ENCODE assay signal across 28 cellular contexts in the genomic region with DNA sequence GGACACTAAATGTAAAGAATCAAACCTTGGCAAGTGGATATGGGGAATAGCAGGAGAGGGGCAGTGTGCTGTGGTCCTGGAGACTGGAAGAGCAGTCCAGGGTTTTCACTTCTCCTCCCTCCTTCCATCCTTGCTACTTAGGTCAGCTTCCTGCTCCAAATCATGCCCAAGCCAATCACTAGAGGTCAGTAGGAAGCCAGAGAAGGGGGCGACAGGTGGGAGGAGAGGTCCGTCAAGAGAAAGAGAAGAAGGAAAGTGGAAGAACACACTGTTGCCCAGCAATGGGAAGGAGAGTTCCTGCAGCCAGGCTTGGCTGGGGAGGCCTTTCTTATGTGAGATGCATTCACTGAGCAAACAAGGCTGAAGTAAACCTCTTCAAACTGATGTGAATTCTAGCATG.
DNase-seq lines count a peak whose midpoint lies in the region; ATAC-seq, FAIRE-seq and TF ChIP-seq lines count a peak whose summit lies in the region.
"Had no signal": no experiment of that assay in that cellular context is flagged by ENCODE, and none has a peak within 500 bp of the region (broad histone marks: within the 10 kb centered on the region; RNA-seq: fewer than 3 reads in every experiment).

No MANE protein-coding gene starts in this region.

- H3K36me3 ChIP-seq in GM12878 (ENCODE audit: control insufficient read depth in 2 of 2, insufficient read depth in 2 of 2, low read length in 1 of 2) (no peaks in the 10 kb centered on the region), mesenchymal stem cell (ENCODE audit: control insufficient read depth in 1 of 2, insufficient read depth in 2 of 2, low read depth in 1 of 2, low read length in 2 of 2) (no peaks in the 10 kb centered on the region)
- H3K36me3 ChIP-seq: right lobe of liver had no signal

- peak; percentile 14 for TF ChIP-seq CTCF in GM10248 (IDR thresholded peaks at IDR 0.05; ENCODE audit: control extremely low read depth, extremely low read depth, low read depth, missing control alignments)
- peak in 2 of 3 experiments; percentile 7 to 41; a peak in 2 of 6 replicates for TF ChIP-seq CTCF in GM12878 (IDR thresholded peaks at IDR 0.05 in 2 of 3, conservative IDR thresholded peaks at IDR 0.05 in 1 of 3; ENCODE audit: control insufficient read depth in 2 of 3, extremely low read depth in 1 of 3, insufficient read depth in 1 of 3, low read depth in 3 of 3, low read length in 3 of 3)
- TF ChIP-seq CTCF in HFFc6 (IDR thresholded peaks at IDR 0.05): no peak

- no peaks in the 10 kb centered on the region for H3K27me3 Mint-ChIP-seq in HFFc6 (ENCODE audit: insufficient read depth)
- H3K27me3 Mint-ChIP-seq: activated CD4-positive, alpha-beta T cell treated with anti-CD3 and anti-CD28 coated beads, Interleukin-2, amount 10 ng/mL, durations not matched to agents 7 days and 5 days; T-helper 17 cell had no signal

- CTCF ChIA-PET in GM10248 (lab: Yijun Ruan, JAX) (interaction anchor here (1.3 to 4.1 kb wide), 2 partner anchors 9 to 94 kb away, joined by 4 to 16 read pairs; no protein-coding TSS in a partner anchor), GM12878 (lab: Yijun Ruan, JAX) (interaction anchor here (1.7 to 2.2 kb wide), 2 partner anchors 9 to 93 kb away, joined by 3 to 8 read pairs; no protein-coding TSS in a partner anchor)

- peaks cover 51% of the 10 kb centered on the region for H3K9me3 Mint-ChIP-seq in HFFc6
- H3K9me3 Mint-ChIP-seq: activated naive CD4-positive, alpha-beta T cell treated with anti-CD3 and anti-CD28 coated beads, Interleukin-2, amount 50 U/mL, for 24 hours had no signal

- H3K27me3 ChIP-seq in GM12878 (replicated peaks in 1 of 2; ENCODE audit: control insufficient read depth in 2 of 2, insufficient read depth in 2 of 2, low read length in 1 of 2): no peaks in the 10 kb centered on the region
- no peaks in the 10 kb centered on the region for H3K27me3 ChIP-seq in mesenchymal stem cell (ENCODE audit: control insufficient read depth in 1 of 2, insufficient read depth in 1 of 2, low read length in 2 of 2)
- H3K27me3 ChIP-seq: BLaER1 treated with 17β-estradiol and CSF1 and Interleukin-3, amounts not matched to agents 10 nM and 100 nM; right lobe of liver; testis had no signal

- no TSS peak for BruUV-seq in GM12878 (replicated peaks; lab: Mats Ljungman, UMichigan)

- no peak overlapping the region for H4K91ac ChIP-seq in mesenchymal stem cell (ENCODE audit: low read length)

- no peaks in the 10 kb centered on the region; the same call in 2 of the 3 replicates for H3K9me3 ChIP-seq in GM12878 (replicated peaks; ENCODE audit: control insufficient read depth, insufficient read depth, low read length)
- peaks cover 5% of the 10 kb centered on the region for H3K9me3 ChIP-seq in mesenchymal stem cell (ENCODE audit: control insufficient read depth, low read length)
- H3K9me3 ChIP-seq: right lobe of liver, testis had no signal

- H2BK12ac ChIP-seq in mesenchymal stem cell (ENCODE audit: low read length in 2 of 2): no peak overlapping the region

- no peak overlapping the region for H3K18ac ChIP-seq in mesenchymal stem cell (ENCODE audit: low read depth in 1 of 2, low read length in 2 of 2)

- no peak overlapping the region for H2BK120ac ChIP-seq in mesenchymal stem cell (ENCODE audit: low read depth, low read length)

- no peak for FAIRE-seq in GM12878 (lab: Jason Lieb, UNC)
- FAIRE-seq: D721Med, endometrium, G401.6, urothelium cell line had no signal

- in situ Hi-C loops in GM12878 (cut with MboI): no loop called here

- SMC1A ChIA-PET in GM12878 (lab: Charles Lee; ENCODE audit: uncharacterized antibody, unreplicated experiment): interaction anchor here (0.8 kb wide), 1 partner anchor 93 kb away, joined by 3 read pairs; no protein-coding TSS in a partner anchor

- 0% methylated on average over 2 of the region's 2 CpGs for WGBS in GM12878 (ENCODE audit: insufficient coverage, insufficient replicate concordance, low lambda C conversion rate, missing lambda C conversion rate)
- 0% methylated on average over 2 of the region's 2 CpGs for WGBS in mesenchymal stem cell

- peaks cover 4% of the 10 kb centered on the region; the same call in 1 of the 2 replicates for H3K36me3 Mint-ChIP-seq in HFFc6 (ENCODE audit: low read depth)

- no peak for TF ChIP-seq EP300 in GM12878 (IDR thresholded peaks at IDR 0.05; ENCODE audit: borderline replicate concordance in 1 of 2, control insufficient read depth in 1 of 2, low read depth in 2 of 2, low read length in 2 of 2)

- no peaks in the 10 kb centered on the region for H3K4me1 ChIP-seq in GM12878 (ENCODE audit: control insufficient read depth, insufficient read depth, low read length)
- H3K4me1 ChIP-seq in mesenchymal stem cell (ENCODE audit: control insufficient read depth, insufficient read depth, low read depth, low read length): no peaks in the 10 kb centered on the region
- H3K4me1 ChIP-seq: right lobe of liver, testis had no signal

- peak overlapping the region; percentile 6 for H2BK15ac ChIP-seq in mesenchymal stem cell (ENCODE audit: low read depth, poor library complexity, severe bottlenecking)

- H3K4me3 Mint-ChIP-seq in HFFc6: no peak overlapping the region
- H3K4me3 Mint-ChIP-seq: activated CD4-positive, alpha-beta T cell treated with anti-CD3 and anti-CD28 coated beads, Interleukin-2, amount 10 ng/mL, durations not matched to agents 7 days and 5 days; activated naive CD4-positive, alpha-beta T cell treated with anti-CD3 and anti-CD28 coated beads, Interleukin-2, amount 50 U/mL, for 24 hours; activated T-helper 1 cell treated with anti-CD3 and anti-CD28 coated beads, Interleukin-12 subunit alpha, Interleukin-12 subunit beta, Interleukin-2, Interleukin-4 antibody, amounts not matched to agents 30 ng/mL and 10 ng/mL and 1 ng/mL, durations not matched to agents 14 hours and 24 hours and 36 hours; neural crest cell; T-helper 17 cell had no signal

- TF ChIP-seq RAD21 in GM12878 (IDR thresholded peaks at IDR 0.05; ENCODE audit: insufficient read depth, low read depth, low read length): peak; percentile 43; the same call in 1 of the 2 replicates

- no peaks in the 10 kb centered on the region for H3K79me1 ChIP-seq in mesenchymal stem cell (replicated peaks; ENCODE audit: low read length, poor library complexity, severe bottlenecking)

- POLR2A ChIA-PET in GM10248 (lab: Yijun Ruan, JAX): no interaction called here
- POLR2A ChIA-PET in GM12878 (lab: Charles Lee): no interaction called here

- H3K4me3 ChIP-seq in GM12878 (no peak overlapping the region), mesenchymal stem cell (ENCODE audit: insufficient read depth in 1 of 2, low read depth in 1 of 2, low read length in 2 of 2) (no peak overlapping the region)
- H3K4me3 ChIP-seq: BLaER1 treated with 17β-estradiol and CSF1 and Interleukin-3, amounts not matched to agents 10 nM and 100 nM; right lobe of liver; testis had no signal

- H2AFZ ChIP-seq in GM12878 (ENCODE audit: control insufficient read depth, low read depth, low read length) (no peak overlapping the region), mesenchymal stem cell (ENCODE audit: low read depth, low read length) (no peak overlapping the region)

- no peaks in the 10 kb centered on the region for H4K20me1 ChIP-seq in GM12878 (ENCODE audit: control insufficient read depth, insufficient read depth)
- H4K20me1 ChIP-seq: BLaER1 treated with 17β-estradiol and CSF1 and Interleukin-3, amounts not matched to agents 10 nM and 100 nM had no signal

- intact Hi-C loops in GM12878 (cut with micrococcal nuclease; ENCODE audit: unreplicated experiment): loop anchor here (5.0 kb wide), 1 partner anchor 94 kb away; no protein-coding TSS in a partner anchor

- RAD21 ChIA-PET in GM12878 (lab: Charles Lee; ENCODE audit: unreplicated experiment): interaction anchor here (1.9 kb wide), 1 partner anchor 93 kb away, joined by 11 read pairs; no protein-coding TSS in a partner anchor

- no peak overlapping the region for H3K9ac ChIP-seq in GM12878 (ENCODE audit: control insufficient read depth, insufficient read depth, low read length)
- no peak overlapping the region for H3K9ac ChIP-seq in mesenchymal stem cell (ENCODE audit: low read length)
- H3K9ac ChIP-seq: BLaER1 treated with 17β-estradiol and CSF1 and Interleukin-3, amounts not matched to agents 10 nM and 100 nM had no signal

- no peak overlapping the region for H3K27ac Mint-ChIP-seq in HFFc6
- H3K27ac Mint-ChIP-seq: activated CD4-positive, alpha-beta T cell treated with anti-CD3 and anti-CD28 coated beads, Interleukin-2, amount 10 ng/mL, durations not matched to agents 7 days and 5 days; activated naive CD4-positive, alpha-beta T cell treated with anti-CD3 and anti-CD28 coated beads, Interleukin-2, amount 50 U/mL, for 24 hours; activated T-helper 1 cell treated with anti-CD3 and anti-CD28 coated beads, Interleukin-12 subunit alpha, Interleukin-12 subunit beta, Interleukin-2, Interleukin-4 antibody, amounts not matched to agents 30 ng/mL and 10 ng/mL and 1 ng/mL, durations not matched to agents 14 hours and 24 hours and 36 hours; T-helper 17 cell had no signal

- no peak overlapping the region for H3K4ac ChIP-seq in mesenchymal stem cell (ENCODE audit: low read depth in 1 of 2, low read length in 2 of 2)

- H2AK5ac ChIP-seq in mesenchymal stem cell (ENCODE audit: low read length, severe bottlenecking): no peak overlapping the region

- no peak overlapping the region for H3K4me2 ChIP-seq in GM12878 (ENCODE audit: control insufficient read depth, insufficient read depth)
- no peak overlapping the region for H3K4me2 ChIP-seq in mesenchymal stem cell (ENCODE audit: low read length, poor library complexity, severe bottlenecking)
- H3K4me2 ChIP-seq: BLaER1 treated with 17β-estradiol and CSF1 and Interleukin-3, amounts not matched to agents 10 nM and 100 nM had no signal

- DNase-seq in GM10248 (ENCODE audit: extremely low spot score): no peak
- no peak for DNase-seq in GM12878 (ENCODE audit: low read depth, low spot score)
- DNase-seq in mesenchymal stem cell: no peak
- no peak for DNase-seq in cerebellar cortex (ENCODE audit: low spot score)
- no peak for DNase-seq in DMS79 (lab: John Stamatoyannopoulos, UW)
- no peak for DNase-seq in HFFc6
- DNase-seq: activated CD4-positive, alpha-beta T cell treated with anti-CD3 and anti-CD28 coated beads, Interleukin-2, amount 10 ng/mL, durations not matched to agents 7 days and 5 days; IMR-90; kidney glomerular epithelial cell; NCI-H1417; NCI-H2107; NCI-H446 treated with DMSO at 0.1 percent for 48 hours; right lobe of liver; stimulated activated CD4-positive, alpha-beta T cell treated with anti-CD3 and anti-CD28 coated beads, Interleukin-12 subunit alpha, Interleukin-12 subunit beta, amount 100 ng/mL, for 4 hours; stimulated activated CD4-positive, alpha-beta T cell treated with anti-CD3 and anti-CD28 coated beads, Interleukin-4, amount 100 ng/mL, for 24 hours; stimulated activated naive CD4-positive, alpha-beta T cell; T-helper 17 cell; testis had no signal

- H3K4me1 Mint-ChIP-seq in HFFc6 (ENCODE audit: low read depth): no peaks in the 10 kb centered on the region
- H3K4me1 Mint-ChIP-seq: activated CD4-positive, alpha-beta T cell treated with anti-CD3 and anti-CD28 coated beads, Interleukin-2, amount 10 ng/mL, durations not matched to agents 7 days and 5 days; activated naive CD4-positive, alpha-beta T cell treated with anti-CD3 and anti-CD28 coated beads, Interleukin-2, amount 50 U/mL, for 24 hours; T-helper 17 cell had no signal

- no peak overlapping the region for H3K14ac ChIP-seq in mesenchymal stem cell (ENCODE audit: low read length in 2 of 2)

- H3K23ac ChIP-seq in mesenchymal stem cell (ENCODE audit: low read length in 2 of 2): no peak overlapping the region

- H3K79me2 ChIP-seq in GM12878 (ENCODE audit: control insufficient read depth, insufficient read depth, low read length): no peaks in the 10 kb centered on the region

- H3K27ac ChIP-seq in GM12878 (ENCODE audit: control insufficient read depth, insufficient read depth) (no peak overlapping the region), mesenchymal stem cell (ENCODE audit: low read length, poor library complexity, severe bottlenecking) (no peak overlapping the region)
- H3K27ac ChIP-seq: BLaER1 treated with 17β-estradiol and CSF1 and Interleukin-3, amounts not matched to agents 10 nM and 100 nM; right lobe of liver; testis had no signal

- H4K8ac ChIP-seq in mesenchymal stem cell (ENCODE audit: low read length): no peak overlapping the region

- peak; percentile 37 for ATAC-seq in HG02798 (IDR thresholded peaks at IDR 0.05; ENCODE audit: poor library complexity, unreplicated experiment)
- peak; percentile 52 for ATAC-seq in GM12878
- ATAC-seq: Panc1, T-helper 17 cell had no signal

- no peak for TF ChIP-seq POLR2A in GM12878 (IDR thresholded peaks at IDR 0.05; ENCODE audit: low read depth, low read length)

- H2BK5ac ChIP-seq in mesenchymal stem cell (ENCODE audit: low read depth, low read length, poor library complexity, severe bottlenecking): no peak overlapping the region
